In genomic region chr9:37422289-37423104, GRCh38 we compare ENCODE assay signal across 8 cellular contexts. TPM values are rescaled to one million over a fixed set of nuclear protein-coding genes. Genes with fewer than 3 reads are reported as not detected.
DNase-seq lines count a peak whose midpoint lies in the region; ATAC-seq and TF ChIP-seq lines count a peak whose summit lies in the region.

GRHPR (plus strand) TSS chr9:37422696; CDS start chr9:37422751, 55 bp downstream.

- H3K79me2 ChIP-seq in GM23338 (replicated peaks; ENCODE audit: insufficient read depth), result peaks cover 15% of the 10 kb centered on the region
- H3K79me2 ChIP-seq in neural progenitor cell (ENCODE audit: low read depth), result peaks cover 37% of the 10 kb centered on the region

- H3K27ac Mint-ChIP-seq in GM23338, result peak within 1 kb of the TSS; percentile 85
- H3K27ac Mint-ChIP-seq in neural progenitor cell, result peak within 1 kb of the TSS; percentile 94

- DNase-seq in EL, result peak; percentile 82
- DNase-seq in GM23338 (ENCODE audit: low spot score), result peak; percentile 88
- DNase-seq in Kasumi-1 (lab: John Stamatoyannopoulos, UW), result peak; percentile 81 to 89
- peak; percentile 5 for DNase-seq in SHP77 treated with DMSO at 0.1 percent for 48 hours (lab: John Stamatoyannopoulos, UW)
- peak; percentile 96 for DNase-seq in activated effector memory CD4-positive, alpha-beta T cell treated with anti-CD3 and anti-CD28 coated beads, Interleukin-2, amount 50 U/mL, for 16 hours
- DNase-seq in fibroblast of villous mesenchyme (ENCODE audit: low read depth), result peak; percentile 65
- peak; percentile 83 for DNase-seq in neural progenitor cell (ENCODE audit: low spot score)

- 0 out of 2 replicates have a peak, but pooled peaks cover 4% of the 10 kb centered on the region for H4K20me1 ChIP-seq in GM23338 (replicated peaks; ENCODE audit: insufficient read depth)
- H4K20me1 ChIP-seq in neural progenitor cell (ENCODE audit: low read depth), result peaks cover 22% of the 10 kb centered on the region

- H3K27me3 Mint-ChIP-seq in GM23338 (ENCODE audit: insufficient read depth, low read depth, poor library complexity), result peaks cover 11% of the 10 kb centered on the region
- peaks cover 2% of the 10 kb centered on the region for H3K27me3 Mint-ChIP-seq in neural progenitor cell (ENCODE audit: insufficient read depth, low read depth)

- peak within 1 kb of the TSS; percentile 78; the same call in 1 of the 2 replicates for H3K27ac ChIP-seq in GM23338 (ENCODE audit: low read depth)
- no peak within 1 kb of the TSS for H3K27ac ChIP-seq in neural progenitor cell
- peak within 1 kb of the TSS; percentile 83 for H3K27ac ChIP-seq in subcutaneous abdominal adipose tissue (ENCODE audit: low read depth, low read length)

- H3F3A ChIP-seq in GM23338 (replicated peaks; ENCODE audit: low read depth) (peaks cover 7% of the 10 kb centered on the region; the same call in 1 of the 2 replicates), neural progenitor cell (ENCODE audit: low read depth) (peaks cover 8% of the 10 kb centered on the region)

- no peaks in the 10 kb centered on the region for H3K9me2 ChIP-seq in GM23338 (ENCODE audit: insufficient read depth)

- peak within 1 kb of the TSS; percentile 74 for H3K9ac ChIP-seq in neural progenitor cell
- peak within 1 kb of the TSS; percentile 81 to 96 (median 94) for H3K9ac ChIP-seq in subcutaneous abdominal adipose tissue (ENCODE audit: low read length in 5 of 5)

- H3K4me2 ChIP-seq in GM23338 (peak within 1 kb of the TSS; percentile 87), neural progenitor cell (peak within 1 kb of the TSS; percentile 79)

- peak; percentile 91 for ATAC-seq in GM23338

- H3K9me3 Mint-ChIP-seq in GM23338 (no peaks in the 10 kb centered on the region), neural progenitor cell (no peaks in the 10 kb centered on the region)

- H3K4me1 Mint-ChIP-seq in GM23338 (peaks cover 19% of the 10 kb centered on the region; the same call in 2 of the 3 replicates), neural progenitor cell (peaks cover 15% of the 10 kb centered on the region)

- H3K36me3 Mint-ChIP-seq in GM23338 (ENCODE audit: low read depth) (peaks cover 23% of the 10 kb centered on the region), neural progenitor cell (peaks cover 13% of the 10 kb centered on the region)

- H3K4me3 Mint-ChIP-seq in GM23338 (peak within 1 kb of the TSS; percentile 93), neural progenitor cell (peak within 1 kb of the TSS; percentile 95)

- H3K9me3 ChIP-seq in neural progenitor cell (ENCODE audit: low read depth) (no peaks in the 10 kb centered on the region), subcutaneous abdominal adipose tissue (ENCODE audit: control insufficient read depth in 5 of 5, low read length in 5 of 5) (no peaks in the 10 kb centered on the region)

- no peaks in the 10 kb centered on the region for H3K27me3 ChIP-seq in GM23338 (ENCODE audit: insufficient read depth)
- H3K27me3 ChIP-seq in neural progenitor cell, result no peaks in the 10 kb centered on the region
- no peaks in the 10 kb centered on the region for H3K27me3 ChIP-seq in subcutaneous abdominal adipose tissue (ENCODE audit: control insufficient read depth in 5 of 5, insufficient read depth in 4 of 5, low read length in 5 of 5)

- H3K4me3 ChIP-seq in GM23338 (peak within 1 kb of the TSS; percentile 92), fibroblast of villous mesenchyme (ENCODE audit: low read depth, low read length) (peak within 1 kb of the TSS; percentile 82), neural progenitor cell (peak within 1 kb of the TSS; percentile 97), subcutaneous abdominal adipose tissue (ENCODE audit: low read depth in 1 of 5, low read length in 5 of 5) (peak within 1 kb of the TSS; percentile 88 to 94 (median 90))

- H3K36me3 ChIP-seq in GM23338 (ENCODE audit: insufficient read depth), result peaks cover 7% of the 10 kb centered on the region; the same call in 1 of the 2 replicates
- no peaks in the 10 kb centered on the region for H3K36me3 ChIP-seq in neural progenitor cell
- peaks cover 5 to 19% (median 16%) of the 10 kb centered on the region in 5 donors for H3K36me3 ChIP-seq in subcutaneous abdominal adipose tissue (ENCODE audit: control insufficient read depth in 5 of 5, insufficient read depth in 5 of 5, low read length in 5 of 5)

- TF ChIP-seq CTCF in GM23338 (conservative IDR thresholded peaks at IDR 0.05; ENCODE audit: low read depth in 2 of 2) (no peak), fibroblast of villous mesenchyme (IDR thresholded peaks at IDR 0.05; ENCODE audit: insufficient read depth, low read depth, low read length) (no peak), neural progenitor cell (IDR thresholded peaks at IDR 0.05) (no peak)

- H3K4me1 ChIP-seq in GM23338 (ENCODE audit: insufficient read depth) (peaks cover 8% of the 10 kb centered on the region), neural progenitor cell (peaks cover 21% of the 10 kb centered on the region), subcutaneous abdominal adipose tissue (ENCODE audit: control insufficient read depth in 5 of 5, insufficient read depth in 5 of 5, low read length in 5 of 5) (peaks cover 6 to 35% (median 33%) of the 10 kb centered on the region in 5 donors)

- H2AFZ ChIP-seq in GM23338, result peak within 1 kb of the TSS; percentile 84
- peak within 1 kb of the TSS; percentile 59 for H2AFZ ChIP-seq in neural progenitor cell (replicated peaks)

TF ChIP-seq in GM23338, 12 proteins besides CTCF, POLR2A, EP300 and RAD21 (continues in another document):
- TF ChIP-seq CREB1 (CRISPR knock-in tag; IDR thresholded peaks at IDR 0.05; ENCODE audit: low read depth) (peak; percentile 22; the same call in 1 of the 2 replicates), NANOG (IDR thresholded peaks at IDR 0.05; ENCODE audit: borderline replicate concordance) (no peak), ZNF114 (CRISPR knock-in tag; IDR thresholded peaks at IDR 0.05) (no peak), EZH2 (IDR thresholded peaks at IDR 0.05; ENCODE audit: low read depth, unreplicated experiment) (no peak)
- TF ChIP-seq, protein P1, sequence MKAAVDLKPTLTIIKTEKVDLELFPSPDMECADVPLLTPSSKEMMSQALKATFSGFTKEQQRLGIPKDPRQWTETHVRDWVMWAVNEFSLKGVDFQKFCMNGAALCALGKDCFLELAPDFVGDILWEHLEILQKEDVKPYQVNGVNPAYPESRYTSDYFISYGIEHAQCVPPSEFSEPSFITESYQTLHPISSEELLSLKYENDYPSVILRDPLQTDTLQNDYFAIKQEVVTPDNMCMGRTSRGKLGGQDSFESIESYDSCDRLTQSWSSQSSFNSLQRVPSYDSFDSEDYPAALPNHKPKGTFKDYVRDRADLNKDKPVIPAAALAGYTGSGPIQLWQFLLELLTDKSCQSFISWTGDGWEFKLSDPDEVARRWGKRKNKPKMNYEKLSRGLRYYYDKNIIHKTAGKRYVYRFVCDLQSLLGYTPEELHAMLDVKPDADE (IDR thresholded peaks at IDR 0.05), result 0 out of 2 replicates have a peak, but pooled peaks have one; percentile 22

RNA-seq across cellular contexts. Expression of gene GRHPR, which starts in this region (rescaled TPM):
- total RNA-seq in GM23338 (2014; rRNA removed; shearing (Covaris generic)), result 120 and 128 TPM in 2 replicates
- 62.4 and 69.0 TPM in 2 replicates for polyA plus RNA-seq in GM23338 (2016; fragmentation: Nextera tagmentation; extraction: Ambion mirVana)
- total RNA-seq in fibroblast of villous mesenchyme (142 and 154 TPM in 2 replicates), neural progenitor cell (ENCODE audit: low replicate concordance) (116 and 187 TPM in 2 replicates)

Comparison
In these comparisons a context has a peak if more than half of its experiments do, and no peak if none do; other contexts are left out.
1. DNase-seq: peak in every context shown above with its lines; median percentile 96 in activated effector memory CD4-positive, alpha-beta T cell treated with anti-CD3 and anti-CD28 coated beads, Interleukin-2, amount 50 U/mL, for 16 hours; 88 in GM23338; 85 in Kasumi-1; 83 in neural progenitor cell; 82 in EL; 65 in fibroblast of villous mesenchyme; 5 in SHP77 treated with DMSO at 0.1 percent for 48 hours.